1 cellular context compared by ENCODE assay signal in genomic region chrX:154374361-154375155, GRCh38.
TF ChIP-seq lines count a peak whose summit lies in the region.

Gene FLNA (minus strand): TSS chrX:154374634. CDS start chrX:154371245, 3,389 bp downstream.

TF ChIP-seq in GM12878, 131 proteins besides CTCF, POLR2A, EP300 and RAD21 (continued from another document):
- TF ChIP-seq ZNF687 (IDR thresholded peaks at IDR 0.05) (peak; percentile 36; the same call in 1 of the 2 replicates), EGR1 (IDR thresholded peaks at IDR 0.05; ENCODE audit: borderline replicate concordance in 1 of 2, low read depth in 2 of 2, low read length in 2 of 2) (0 out of 3 replicates have a peak, but pooled peaks of 1 of the 2 experiments have one; percentile 29), IKZF1 (conservative IDR thresholded peaks at IDR 0.05) (peak; percentile 7; the same call in 1 of the 2 replicates), KLF5 (IDR thresholded peaks at IDR 0.05; ENCODE audit: partially characterized antibody) (no peak), ELK1 (IDR thresholded peaks at IDR 0.05; ENCODE audit: low read depth, low read length) (no peak), BHLHE40 (IDR thresholded peaks at IDR 0.05; ENCODE audit: borderline replicate concordance in 1 of 2, low read depth in 2 of 2, low read length in 1 of 2) (peak in 1 of 2 experiments; percentile 37; a peak in 1 of 4 replicates), ZBED1 (IDR thresholded peaks at IDR 0.05; ENCODE audit: borderline replicate concordance) (no peak), ATF7 (IDR thresholded peaks at IDR 0.05; ENCODE audit: low read depth) (no peak), NKRF (conservative IDR thresholded peaks at IDR 0.05) (0 out of 2 replicates have a peak, but pooled peaks have one; percentile 17), SMC3 (IDR thresholded peaks at IDR 0.05; ENCODE audit: borderline replicate concordance, low read length) (peak; percentile 9; the same call in 1 of the 2 replicates), DPF2 (IDR thresholded peaks at IDR 0.05) (no peak), NR2F1 (conservative IDR thresholded peaks at IDR 0.05) (0 out of 2 replicates have a peak, but pooled peaks have one; percentile 19), ZNF384 (IDR thresholded peaks at IDR 0.05; ENCODE audit: borderline replicate concordance, low read depth, low read length) (no peak), SREBF1 (IDR thresholded peaks at IDR 0.05; ENCODE audit: low read length) (no peak)
